Comparison of ENCODE assay signal across 20 cellular contexts in genomic region chr4:110231869-110232268, GRCh38. TPM values are rescaled to one million over a fixed set of nuclear protein-coding genes. Genes with fewer than 3 reads are reported as not detected.
DNase-seq lines count a peak whose midpoint lies in the region; ATAC-seq and TF ChIP-seq lines count a peak whose summit lies in the region.
"Had no signal": no experiment of that assay in that cellular context is flagged by ENCODE, and none has a peak within 500 bp of the region (broad histone marks: within the 10 kb centered on the region; RNA-seq: fewer than 3 reads in every experiment).

No MANE protein-coding gene starts in this region.

- DNase-seq in SIG-M5 treated with dmso at 0.1 percent for 504 hours (lab: John Stamatoyannopoulos, UW; ENCODE audit: unreplicated experiment) (peak; percentile 60), SIG-M5 (lab: John Stamatoyannopoulos, UW) (no peak), HPDE6-E6E7 (ENCODE audit: extremely low spot score) (peak; percentile 75), RWPE1 (ENCODE audit: low spot score) (peak; percentile 54), renal cortical epithelial cell (ENCODE audit: low read depth) (peak; percentile 69), omental fat pad (ENCODE audit: low spot score) (no peak), T1000 (lab: John Stamatoyannopoulos, UW) (no peak)
- no peak for DNase-seq in activated T-cell treated with anti-CD3 and anti-CD28 coated beads, Interleukin-2, amount 50 U/mL, for 1 hour
- DNase-seq: 8988T; activated CD4-positive, alpha-beta T cell treated with anti-CD3 and anti-CD28 coated beads for 1 hour; activated CD8-positive, alpha-beta memory T cell treated with anti-CD3 and anti-CD28 coated beads, Interleukin-2, amount 50 U/mL, for 4 hours; effector memory CD4-positive, alpha-beta T cell; EL; foreskin fibroblast; NCI-H2171; NK-92 treated with Interleukin-12 subunit alpha and Interleukin-12 subunit beta, amount 100 ng/mL, for 24 hours; sigmoid colon; stimulated activated CD4-positive, alpha-beta T cell treated with anti-CD3 and anti-CD28 coated beads, Interleukin-4, amount 100 ng/mL, for 24 hours; transverse colon had no signal

- ATAC-seq in omental fat pad (ENCODE audit: low FRiP score): no peak
- ATAC-seq: activated naive CD4-positive, alpha-beta T cell treated with anti-CD3 and anti-CD28 coated beads, Interleukin-2, amount 50 U/mL, for 72 hours had no signal

- TF ChIP-seq CTCF in RWPE1 (conservative IDR thresholded peaks at IDR 0.05; ENCODE audit: low read depth) (no peak), omental fat pad (IDR thresholded peaks at IDR 0.05) (no peak)

- CTCF ChIA-PET in RWPE1 (lab: Yijun Ruan, JAX): interaction anchor here (1.1 kb wide), 1 partner anchor 17 kb away, joined by 3 read pairs; no protein-coding TSS in a partner anchor

- POLR2A ChIA-PET in RWPE1 (lab: Yijun Ruan, JAX; ENCODE audit: low non-redundant PET): no interaction called here

- H3K27ac ChIP-seq in RWPE1: no peak overlapping the region
- H3K27ac ChIP-seq: sigmoid colon, transverse colon had no signal

RNA-seq across cellular contexts. Expression of gene ELOVL6, which starts 33.5 kb away (rescaled TPM):
- total RNA-seq in renal cortical epithelial cell (17.0 and 31.7 TPM in 2 replicates), omental fat pad (1 to 10 TPM; 2.2 to 5.8 (median 5.0) TPM)

Comparison
In these comparisons a context has a peak if more than half of its experiments do, and no peak if none do; other contexts are left out.
1. DNase-seq: peak in SIG-M5 treated with dmso at 0.1 percent for 504 hours (single experiment), HPDE6-E6E7 (single experiment), RWPE1 (single experiment) and renal cortical epithelial cell (single experiment); none in SIG-M5 (single experiment), omental fat pad (single experiment), activated T-cell treated with anti-CD3 and anti-CD28 coated beads, Interleukin-2, amount 50 U/mL, for 1 hour (single experiment) and T1000 (single experiment).